Comparison of ENCODE assay signal across 8 cellular contexts in the genomic region with DNA sequence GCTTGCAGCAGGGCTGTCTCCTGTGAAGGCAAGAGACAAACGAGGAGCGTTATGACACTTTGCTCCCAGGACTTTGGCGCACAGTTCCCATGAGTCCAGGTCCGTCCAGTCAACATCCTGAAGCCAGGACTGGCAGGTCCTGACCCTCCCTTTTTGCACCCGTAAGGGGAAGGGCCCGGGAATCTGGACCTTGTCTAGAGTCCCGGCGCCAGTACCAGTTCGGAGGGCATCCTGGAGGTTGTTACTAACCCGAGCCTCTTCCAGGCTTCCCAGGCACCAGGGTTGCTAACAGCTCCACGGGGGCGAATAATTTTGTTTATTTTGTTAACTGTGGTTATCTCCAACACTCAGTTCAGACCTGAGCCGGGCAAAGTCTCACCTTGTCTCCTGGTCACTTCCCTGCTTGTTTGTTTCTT. TPM values are rescaled to one million over a fixed set of nuclear protein-coding genes. Genes with fewer than 3 reads are reported as not detected.
DNase-seq lines count a peak whose midpoint lies in the region; ATAC-seq and TF ChIP-seq lines count a peak whose summit lies in the region.

No MANE protein-coding gene starts in this region.

- TF ChIP-seq CTCF in AG04449 (IDR thresholded peaks at IDR 0.05; ENCODE audit: insufficient read depth, low read length, missing control alignments) (no peak), body of pancreas (IDR thresholded peaks at IDR 0.05) (no peak), spleen (IDR thresholded peaks at IDR 0.05 in 8 of 11, conservative IDR thresholded peaks at IDR 0.05 in 3 of 11) (no peak)

- TF ChIP-seq POLR2A in body of pancreas (IDR thresholded peaks at IDR 0.05) = no peak
- TF ChIP-seq POLR2A in spleen (IDR thresholded peaks at IDR 0.05) = no peak

- POLR2A ChIA-PET in AG04449 (lab: Yijun Ruan, JAX) = interaction anchor here (0.7 to 1.9 kb wide), 2 partner anchors 10 to 160 kb away, joined by 4 to 10 read pairs; partner anchors contain the start of gene ALG14

- DNase-seq in AG04449 (ENCODE audit: low read depth, low spot score) = no peak
- peak; percentile 16 for DNase-seq in HS-5 (ENCODE audit: low read depth)
- DNase-seq in body of pancreas = peak; percentile 37 to 50 (median 45)
- peak; percentile 28 for DNase-seq in iris pigment epithelial cell (ENCODE audit: low read depth)
- DNase-seq in spleen = peak; percentile 82
- DNase-seq in RPMI8226 = no peak

- H3K9me3 ChIP-seq in body of pancreas = no peaks in the 10 kb centered on the region
- H3K9me3 ChIP-seq in spleen = no peaks in the 10 kb centered on the region

- H3K27ac ChIP-seq in body of pancreas (peak overlapping the region; percentile 85 to 93 (median 89)), spleen (peak overlapping the region; percentile 44 to 91 (median 89))

- intact Hi-C loops in body of pancreas (cut with DNase I) = no loop called here
- intact Hi-C loops in spleen (cut with DNase I; ENCODE audit: low total_unique reads) = loop anchor here (10.0 kb wide), 1 partner anchor 149 kb away; no protein-coding TSS in a partner anchor

- peak; percentile 12 for ATAC-seq in body of pancreas
- no peak for ATAC-seq in HG03439 (IDR thresholded peaks at IDR 0.05; ENCODE audit: unreplicated experiment)
- no peak for ATAC-seq in GM19467 (IDR thresholded peaks at IDR 0.05; ENCODE audit: unreplicated experiment)

- CTCF ChIA-PET in AG04449 (lab: Yijun Ruan, JAX) = interaction anchor here (0.6 to 3.1 kb wide), 25 partner anchors 8 to 379 kb away, joined by 3 to 45 read pairs (median 5); partner anchors contain the start of gene ALG14

- H3K36me3 ChIP-seq in body of pancreas (replicated peaks in 1 of 2; ENCODE audit: insufficient read depth in 1 of 2, low read depth in 2 of 2) (no peaks in the 10 kb centered on the region), spleen (peaks cover 0 to 9% (median 0%) of the 10 kb centered on the region in 6 donors)

- WGBS in body of pancreas, 2 donors = 0 to 6% methylated on average over 9 to 13 of the region's 13 CpGs
- WGBS in spleen, 5 donors = 21 to 45% (median 29%) methylated on average over 13 of the region's 13 CpGs

- no peaks in the 10 kb centered on the region for H3K27me3 ChIP-seq in body of pancreas
- peaks cover 0 to 8% (median 0%) of the 10 kb centered on the region in 7 donors for H3K27me3 ChIP-seq in spleen (replicated peaks in 1 of 7)

- H3K4me1 ChIP-seq in body of pancreas = peaks cover 60% of the 10 kb centered on the region
- peaks cover 0 to 57% (median 35%) of the 10 kb centered on the region in 6 donors for H3K4me1 ChIP-seq in spleen

- H3K4me3 ChIP-seq in AG04449 (ENCODE audit: low read depth, low read length) (peak overlapping the region; percentile 90), body of pancreas (peak overlapping the region; percentile 4 to 24), spleen (peak overlapping the region; percentile 52 to 93 (median 80))

RNA-seq across cellular contexts. Expression of gene RWDD3, which starts 0.7 kb away (rescaled TPM):
- 10 to 100 TPM; 13.5 to 20.8 TPM for total RNA-seq in body of pancreas
- total RNA-seq in spleen = 10 to 100 TPM; 13.8 to 27.1 (median 18.1) TPM
- polyA plus RNA-seq in spleen = 10 to 100 TPM; 36.1 to 41.2 (median 41.1) TPM

Comparison
In these comparisons a context has a peak if more than half of its experiments do, and no peak if none do; other contexts are left out.
1. DNase-seq: peak in HS-5 (single experiment), body of pancreas (4 of 4), iris pigment epithelial cell (single experiment) and spleen (single experiment); none in AG04449 (single experiment) and RPMI8226 (single experiment).
2. H3K4me3 ChIP-seq: peak in every context shown above with its lines; median percentile 90 in AG04449; 80 in spleen; 14 in body of pancreas.